38 cellular contexts compared by ENCODE assay signal in the genomic region with DNA sequence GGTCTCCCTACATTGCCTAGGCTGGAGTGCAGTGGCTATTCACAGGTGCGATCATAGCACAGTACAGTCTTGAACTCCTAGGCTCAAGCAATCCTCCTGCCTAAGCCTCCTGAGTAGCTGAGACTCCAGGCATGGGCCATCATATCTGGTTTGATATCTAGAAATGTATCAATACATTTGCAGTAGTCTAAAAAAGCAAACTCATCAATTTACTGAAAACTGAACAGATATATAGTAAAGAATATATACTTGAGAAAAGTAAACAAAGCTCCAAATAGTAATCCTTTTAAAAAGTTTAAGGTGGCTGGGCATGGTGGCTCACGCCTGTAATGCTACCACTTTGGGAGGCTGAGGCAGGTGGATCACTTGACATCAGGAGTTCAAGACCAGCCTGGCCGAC.
"Had no signal": no experiment of that assay in that cellular context is flagged by ENCODE, and none has a peak within 500 bp of the region (broad histone marks: within the 10 kb centered on the region; RNA-seq: fewer than 3 reads in every experiment).

No MANE protein-coding gene starts in this region.

- H3K4me3 ChIP-seq: adrenal gland, body of pancreas, breast epithelium had no signal

- H3K27me3 ChIP-seq: adrenal gland, body of pancreas, brain microvascular endothelial cell, breast epithelium had no signal

- H3K9me3 ChIP-seq: adrenal gland, body of pancreas, breast epithelium had no signal

- DNase-seq: activated B cell treated with CpG ODN at 0.5 μM for 24 hours; activated CD4-positive, alpha-beta memory T cell treated with anti-CD3 and anti-CD28 coated beads for 36 hours; activated CD4-positive, alpha-beta T cell treated with anti-CD3 and anti-CD28 coated beads for 4 hours; activated CD4-positive, alpha-beta T cell treated with anti-CD3 and anti-CD28 coated beads, Interleukin-2, amount 10 ng/mL, durations not matched to agents 24 days and 14 days; activated CD4-positive, alpha-beta T cell treated with anti-CD3 and anti-CD28 coated beads, Interleukin-2, amount 50 U/mL, for 1 hour; activated CD4-positive, alpha-beta T cell treated with anti-CD3 and anti-CD28 coated beads, Interleukin-2, amount 50 U/mL, for 4 hours; activated CD4-positive, CD25-positive, alpha-beta regulatory T cell treated with anti-CD3 and anti-CD28 coated beads, Interleukin-2, amount 50 U/mL, for 72 hours; activated CD8-positive, alpha-beta memory T cell treated with anti-CD3 and anti-CD28 coated beads, Interleukin-2, amount 50 U/mL, for 4 hours; activated CD8-positive, alpha-beta T cell treated with anti-CD3 and anti-CD28 coated beads for 36 hours; activated effector memory CD4-positive, alpha-beta T cell treated with anti-CD3 and anti-CD28 coated beads, Interleukin-2, amount 50 U/mL, for 16 hours; activated gamma-delta T cell treated with Interleukin-2 at 50 U/mL for 16 hours; activated naive CD4-positive, alpha-beta T cell; activated naive CD4-positive, alpha-beta T cell treated with anti-CD3 and anti-CD28 coated beads for 36 hours; activated naive CD4-positive, alpha-beta T cell treated with anti-CD3 and anti-CD28 coated beads, Interleukin-2, amount 50 U/mL, for 16 hours; activated naive CD8-positive, alpha-beta T cell treated with anti-CD3 and anti-CD28 coated beads for 36 hours; activated T-cell treated with anti-CD3 and anti-CD28 coated beads for 4 hours; activated T-cell treated with anti-CD3 and anti-CD28 coated beads, Interleukin-2, amount 50 U/mL, for 1 hour; activated T-cell treated with anti-CD3 and anti-CD28 coated beads, Interleukin-2, amount 50 U/mL, for 4 hours; activated T-cell treated with anti-CD3 and anti-CD28 coated beads, Interleukin-2, amount 50 U/mL, for 72 hours; adrenal gland; amniotic stem cell; body of pancreas; brain microvascular endothelial cell; caudate nucleus; cerebellar nuclear complex; T-helper 1 cell; T-helper 2 cell; T-helper 9 cell had no signal

- H3K27ac Mint-ChIP-seq: activated B cell treated with CpG ODN at 0.5 μM for 24 hours; activated CD4-positive, alpha-beta memory T cell treated with anti-CD3 and anti-CD28 coated beads for 36 hours; activated CD4-positive, alpha-beta T cell treated with anti-CD3 and anti-CD28 coated beads, Interleukin-2, amount 10 ng/mL, durations not matched to agents 24 days and 14 days; activated CD8-positive, alpha-beta T cell treated with anti-CD3 and anti-CD28 coated beads for 36 hours; activated naive CD4-positive, alpha-beta T cell treated with anti-CD3 and anti-CD28 coated beads for 36 hours; activated naive CD4-positive, alpha-beta T cell treated with anti-CD3 and anti-CD28 coated beads, Interleukin-2, amount 50 U/mL, for 72 hours; activated naive CD8-positive, alpha-beta T cell treated with anti-CD3 and anti-CD28 coated beads for 36 hours; activated T-cell treated with anti-CD3 and anti-CD28 coated beads, Interleukin-2, amount 50 U/mL, for 72 hours; activated T-helper 1 cell treated with anti-CD3 and anti-CD28 coated beads, Interleukin-12 subunit alpha, Interleukin-12 subunit beta, Interleukin-2, Interleukin-4 antibody, amounts not matched to agents 30 ng/mL and 10 ng/mL and 1 ng/mL, durations not matched to agents 14 hours and 24 hours and 36 hours; activated T-helper 17 cell treated with anti-CD3 and anti-CD28 coated beads, Interleukin-2, amount 50 U/mL, for 72 hours; T-helper 1 cell treated with Interleukin-12 subunit alpha and Interleukin-12 subunit beta and Interleukin-4 antibody, amounts not matched to agents 30 μg/mL and 1 μg/mL, for 36 hours; T-helper 2 cell treated with Interferon-gamma antibody and Interleukin-4, amounts not matched to agents 5 μg/mL and 100 μg/mL, for 36 hours had no signal

- H3K4me1 ChIP-seq: adrenal gland, body of pancreas, breast epithelium had no signal

- H3K4me1 Mint-ChIP-seq: activated B cell treated with CpG ODN at 0.5 μM for 24 hours; activated CD4-positive, alpha-beta T cell treated with anti-CD3 and anti-CD28 coated beads, Interleukin-2, amount 10 ng/mL, durations not matched to agents 24 days and 14 days; activated naive CD8-positive, alpha-beta T cell treated with anti-CD3 and anti-CD28 coated beads for 36 hours; activated T-helper 17 cell treated with anti-CD3 and anti-CD28 coated beads, Interleukin-2, amount 50 U/mL, for 72 hours; central memory CD8-positive, alpha-beta T cell had no signal

- ATAC-seq: activated CD8-positive, alpha-beta T cell treated with anti-CD3 and anti-CD28 coated beads for 36 hours; activated naive CD4-positive, alpha-beta T cell treated with anti-CD3 and anti-CD28 coated beads, Interleukin-2, amount 50 U/mL, for 72 hours; activated T-cell treated with anti-CD3 and anti-CD28 coated beads, Interleukin-2, amount 50 U/mL, for 4 hours; activated T-cell treated with anti-CD3 and anti-CD28 coated beads, Interleukin-2, amount 50 U/mL, for 72 hours; activated T-helper 17 cell treated with anti-CD3 and anti-CD28 coated beads, Interleukin-2, amount 50 U/mL, for 72 hours; body of pancreas had no signal

- H3K27ac ChIP-seq: adrenal gland, body of pancreas, brain microvascular endothelial cell, breast epithelium, VCaP had no signal

- H3K27me3 Mint-ChIP-seq: activated B cell treated with CpG ODN at 0.5 μM for 24 hours; activated CD4-positive, alpha-beta memory T cell treated with anti-CD3 and anti-CD28 coated beads for 36 hours; activated CD8-positive, alpha-beta T cell treated with anti-CD3 and anti-CD28 coated beads for 36 hours; activated naive CD8-positive, alpha-beta T cell treated with anti-CD3 and anti-CD28 coated beads for 36 hours; central memory CD8-positive, alpha-beta T cell had no signal

- H3K9me3 Mint-ChIP-seq: activated B cell treated with CpG ODN at 0.5 μM for 24 hours; activated CD4-positive, alpha-beta memory T cell treated with anti-CD3 and anti-CD28 coated beads for 36 hours; activated CD4-positive, alpha-beta T cell treated with anti-CD3 and anti-CD28 coated beads, Interleukin-2, amount 10 ng/mL, durations not matched to agents 24 days and 14 days; activated CD8-positive, alpha-beta T cell treated with anti-CD3 and anti-CD28 coated beads for 36 hours; activated naive CD8-positive, alpha-beta T cell treated with anti-CD3 and anti-CD28 coated beads for 36 hours; activated T-cell treated with anti-CD3 and anti-CD28 coated beads, Interleukin-2, amount 50 U/mL, for 4 hours; activated T-helper 1 cell treated with anti-CD3 and anti-CD28 coated beads, Interleukin-12 subunit alpha, Interleukin-12 subunit beta, Interleukin-2, Interleukin-4 antibody, amounts not matched to agents 30 ng/mL and 10 ng/mL and 1 ng/mL, durations not matched to agents 14 hours and 24 hours and 36 hours; activated T-helper 17 cell treated with anti-CD3 and anti-CD28 coated beads, Interleukin-2, amount 50 U/mL, for 72 hours; central memory CD8-positive, alpha-beta T cell; T-helper 1 cell treated with Interleukin-12 subunit alpha and Interleukin-12 subunit beta and Interleukin-4 antibody, amounts not matched to agents 30 μg/mL and 1 μg/mL, for 36 hours; T-helper 2 cell treated with Interferon-gamma antibody and Interleukin-4, amounts not matched to agents 5 μg/mL and 100 μg/mL, for 36 hours had no signal

- H3K36me3 ChIP-seq: adrenal gland, brain microvascular endothelial cell, breast epithelium had no signal

- H3K36me3 Mint-ChIP-seq: activated CD4-positive, alpha-beta memory T cell treated with anti-CD3 and anti-CD28 coated beads for 36 hours; activated naive CD4-positive, alpha-beta T cell treated with anti-CD3 and anti-CD28 coated beads, Interleukin-2, amount 50 U/mL, for 72 hours; activated naive CD8-positive, alpha-beta T cell treated with anti-CD3 and anti-CD28 coated beads for 36 hours had no signal

- H3K4me3 Mint-ChIP-seq: activated B cell treated with CpG ODN at 0.5 μM for 24 hours; activated CD4-positive, alpha-beta memory T cell treated with anti-CD3 and anti-CD28 coated beads for 36 hours; activated CD4-positive, alpha-beta T cell treated with anti-CD3 and anti-CD28 coated beads, Interleukin-2, amount 10 ng/mL, durations not matched to agents 24 days and 14 days; activated CD8-positive, alpha-beta T cell treated with anti-CD3 and anti-CD28 coated beads for 36 hours; activated naive CD4-positive, alpha-beta T cell treated with anti-CD3 and anti-CD28 coated beads for 36 hours; activated naive CD8-positive, alpha-beta T cell treated with anti-CD3 and anti-CD28 coated beads for 36 hours; activated T-cell treated with anti-CD3 and anti-CD28 coated beads, Interleukin-2, amount 50 U/mL, for 4 hours; activated T-cell treated with anti-CD3 and anti-CD28 coated beads, Interleukin-2, amount 50 U/mL, for 72 hours; activated T-helper 1 cell treated with anti-CD3 and anti-CD28 coated beads, Interleukin-12 subunit alpha, Interleukin-12 subunit beta, Interleukin-2, Interleukin-4 antibody, amounts not matched to agents 30 ng/mL and 10 ng/mL and 1 ng/mL, durations not matched to agents 14 hours and 24 hours and 36 hours; activated T-helper 17 cell treated with anti-CD3 and anti-CD28 coated beads, Interleukin-2, amount 50 U/mL, for 72 hours; central memory CD8-positive, alpha-beta T cell; T-helper 1 cell treated with Interleukin-12 subunit alpha and Interleukin-12 subunit beta and Interleukin-4 antibody, amounts not matched to agents 30 μg/mL and 1 μg/mL, for 36 hours; T-helper 2 cell treated with Interferon-gamma antibody and Interleukin-4, amounts not matched to agents 5 μg/mL and 100 μg/mL, for 36 hours had no signal

- FAIRE-seq: astrocyte, TTC549 had no signal
